In genomic region chr7:107049971-107050532, GRCh38 we compare ENCODE assay signal across 15 cellular contexts. TPM values are rescaled to one million over a fixed set of nuclear protein-coding genes. Genes with fewer than 3 reads are reported as not detected.
DNase-seq lines count a peak whose midpoint lies in the region; TF ChIP-seq lines count a peak whose summit lies in the region.
"Had no signal": no experiment of that assay in that cellular context is flagged by ENCODE, and none has a peak within 500 bp of the region (broad histone marks: within the 10 kb centered on the region; RNA-seq: fewer than 3 reads in every experiment).

No MANE protein-coding gene starts in this region.

- POLR2A ChIA-PET in HEK293T (lab: Yijun Ruan, JAX) (no interaction called here), OCI-LY7 (lab: Charles Lee) (interaction anchor here (0.5 to 3.7 kb wide), 13 partner anchors 14 to 1286 kb away, joined by 3 to 29 read pairs (median 4); no protein-coding TSS in a partner anchor)

- peak overlapping the region; percentile 39 for H3K27ac ChIP-seq in OCI-LY7 (ENCODE audit: low read depth, low read length, poor library complexity, severe bottlenecking)
- H3K27ac ChIP-seq in subcutaneous abdominal adipose tissue (ENCODE audit: low read depth, low read length): peak overlapping the region; percentile 71
- H3K27ac ChIP-seq: C4-2B, GM23248, HL-60 had no signal

- H2AFZ ChIP-seq in OCI-LY7 (ENCODE audit: low read length): no peak overlapping the region
- H2AFZ ChIP-seq: GM23248 had no signal

- BruUV-seq in OCI-LY7 (replicated peaks; lab: Mats Ljungman, UMichigan): no TSS peak

- H3K27me3 Mint-ChIP-seq in brain: peaks cover 11% of the 10 kb centered on the region

- H3K79me2 ChIP-seq in OCI-LY7 (ENCODE audit: insufficient read depth, low read depth, low read length): peaks cover 97% of the 10 kb centered on the region

- H3K9ac ChIP-seq in subcutaneous abdominal adipose tissue (ENCODE audit: low read length in 5 of 5): no peak overlapping the region
- H3K9ac ChIP-seq: GM23248 had no signal

- peak overlapping the region in 3 of 5 experiments; percentile 9 to 57 (median 31) for H3K4me3 Mint-ChIP-seq in brain
- H3K4me3 Mint-ChIP-seq: CD4-positive, alpha-beta memory T cell had no signal

- H3K36me3 ChIP-seq in OCI-LY7 (ENCODE audit: insufficient read depth, low read length): peaks cover 75% of the 10 kb centered on the region
- no peaks in the 10 kb centered on the region for H3K36me3 ChIP-seq in subcutaneous abdominal adipose tissue (ENCODE audit: control insufficient read depth in 5 of 5, insufficient read depth in 5 of 5, low read length in 5 of 5)
- H3K36me3 ChIP-seq: BE2C had no signal

- intact Hi-C loops in OCI-LY7 (cut with micrococcal nuclease; ENCODE audit: unreplicated experiment): loop anchor here (2.0 to 5.0 kb wide), 5 partner anchors 77 to 692 kb away; partner anchors contain the start of genes CBLL1 and HBP1

- H3K9me2 ChIP-seq in OCI-LY7 (ENCODE audit: insufficient read depth, low read length): no peaks in the 10 kb centered on the region

- H3K27ac Mint-ChIP-seq in brain: no peak overlapping the region
- H3K27ac Mint-ChIP-seq: CD4-positive, alpha-beta memory T cell had no signal

- peaks cover 77% of the 10 kb centered on the region for H3K4me1 ChIP-seq in OCI-LY7 (ENCODE audit: insufficient read depth, low read length, poor library complexity, severe bottlenecking)
- H3K4me1 ChIP-seq in subcutaneous abdominal adipose tissue (ENCODE audit: control insufficient read depth in 5 of 5, insufficient read depth in 5 of 5, low read length in 5 of 5): peaks cover 0 to 50% (median 29%) of the 10 kb centered on the region in 5 donors
- H3K4me1 ChIP-seq: BE2C had no signal

- peaks cover 30% of the 10 kb centered on the region; the same call in 1 of the 2 replicates for H4K20me1 ChIP-seq in OCI-LY7 (ENCODE audit: insufficient read depth, low read length)

- CTCF ChIA-PET in HEK293T (lab: Yijun Ruan, JAX) (no interaction called here), OCI-LY7 (lab: Charles Lee; ENCODE audit: unreplicated experiment) (no interaction called here)

- peaks cover 66% of the 10 kb centered on the region for H3K4me1 Mint-ChIP-seq in brain

- H3K4me2 ChIP-seq in OCI-LY7 (ENCODE audit: low read length): peak overlapping the region; percentile 74

- H3K4me3 ChIP-seq in OCI-LY7 (ENCODE audit: low read depth, low read length, poor library complexity, severe bottlenecking): peak overlapping the region; percentile 94
- H3K4me3 ChIP-seq in subcutaneous abdominal adipose tissue (ENCODE audit: low read depth in 1 of 5, low read length in 5 of 5): no peak overlapping the region
- H3K4me3 ChIP-seq: GM23248 had no signal

- peaks cover 12% of the 10 kb centered on the region for H3K36me3 Mint-ChIP-seq in brain
- H3K36me3 Mint-ChIP-seq: CD4-positive, alpha-beta memory T cell had no signal

- H3K9me3 ChIP-seq in OCI-LY7 (ENCODE audit: low read length): 0 out of 2 replicates have a peak, but pooled peaks cover 4% of the 10 kb centered on the region
- H3K9me3 ChIP-seq in subcutaneous abdominal adipose tissue (ENCODE audit: control insufficient read depth in 5 of 5, low read length in 5 of 5): no peaks in the 10 kb centered on the region
- H3K9me3 ChIP-seq: BE2C had no signal

- no peaks in the 10 kb centered on the region for H3K27me3 ChIP-seq in subcutaneous abdominal adipose tissue (ENCODE audit: control insufficient read depth in 5 of 5, insufficient read depth in 4 of 5, low read length in 5 of 5)
- H3K27me3 ChIP-seq: BE2C had no signal

- DNase-seq in HEK293T (ENCODE audit: extremely low spot score): no peak
- DNase-seq in OCI-LY7 (ENCODE audit: low spot score): peak; percentile 54
- no peak for DNase-seq in kidney tubule cell (ENCODE audit: low spot score)
- no peak for DNase-seq in NCI-H526 (lab: John Stamatoyannopoulos, UW)
- no peak for DNase-seq in amygdala (lab: John Stamatoyannopoulos, UW)
- DNase-seq: BE2C; CD4-positive, alpha-beta memory T cell; COR-L47; DND-41; GF-D8; GM23248 had no signal

- TF ChIP-seq CTCF in OCI-LY7 (conservative IDR thresholded peaks at IDR 0.05; ENCODE audit: low read length) (no peak), brain (conservative IDR thresholded peaks at IDR 0.05) (no peak)

- peaks cover 0 to 5% (median 0%) of the 10 kb centered on the region in 5 experiments for H3K9me3 Mint-ChIP-seq in brain

TF ChIP-seq in HEK293T, 16 proteins besides CTCF, POLR2A, EP300 and RAD21:
- TF ChIP-seq CTBP1 (IDR thresholded peaks at IDR 0.05; ENCODE audit: borderline replicate concordance) (no peak), TARDBP (IDR thresholded peaks at IDR 0.05) (no peak), HDGF (IDR thresholded peaks at IDR 0.05; ENCODE audit: borderline replicate concordance) (no peak), L3MBTL2 (conservative IDR thresholded peaks at IDR 0.05) (no peak), LEF1 (IDR thresholded peaks at IDR 0.05; ENCODE audit: borderline replicate concordance) (no peak), ELF4 (IDR thresholded peaks at IDR 0.05) (no peak), ZNF384 (IDR thresholded peaks at IDR 0.05) (peak; percentile 18; the same call in 1 of the 2 replicates)

RNA-seq across cellular contexts. Expression of gene PRKAR2B, which starts 5.5 kb away (rescaled TPM):
- 69.0 and 91.1 TPM in 2 replicates for total RNA-seq in OCI-LY7 (2014; rRNA removed; shearing (Covaris generic))
- 210 and 290 TPM in 2 replicates for total RNA-seq in OCI-LY7 (2022)
- 35.8 TPM for polyA plus RNA-seq in brain (ENCODE audit: insufficient read depth, low read depth, low replicate concordance)
